Comparison of ENCODE assay signal across 1 cellular context in the genomic region with DNA sequence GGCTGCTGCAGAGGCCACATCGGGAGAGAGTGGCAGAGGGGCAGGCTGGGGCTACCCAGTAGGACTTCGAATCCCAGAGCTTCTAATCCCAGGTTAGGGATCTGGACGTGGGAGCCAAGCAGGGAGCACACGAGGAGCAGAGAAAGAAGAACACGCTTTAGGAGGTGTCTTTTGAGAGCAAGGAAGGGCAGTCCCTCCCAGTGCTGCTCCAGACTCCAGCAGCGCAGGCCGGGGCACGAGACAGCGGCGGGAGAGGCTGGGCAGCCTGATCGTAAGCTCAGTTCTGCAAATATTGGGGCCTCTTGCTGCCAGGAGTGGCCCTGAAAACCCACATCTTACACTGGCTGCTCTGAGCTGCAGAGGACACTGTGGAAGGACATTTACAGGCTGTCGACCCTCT.
TF ChIP-seq lines count a peak whose summit lies in the region.

No MANE protein-coding gene starts in this region.

TF ChIP-seq in IMR-90, 13 proteins besides CTCF, POLR2A, EP300 and RAD21 (continued from another document):
- no peak for TF ChIP-seq NFE2L2 (IDR thresholded peaks at IDR 0.05; ENCODE audit: low read depth, low read length)
